In genomic region chr10:33612551-33612950, GRCh38 we compare ENCODE assay signal across 10 cellular contexts.
DNase-seq lines count a peak whose midpoint lies in the region; ATAC-seq and TF ChIP-seq lines count a peak whose summit lies in the region.
"Had no signal": no experiment of that assay in that cellular context is flagged by ENCODE, and none has a peak within 500 bp of the region (broad histone marks: within the 10 kb centered on the region; RNA-seq: fewer than 3 reads in every experiment).

No MANE protein-coding gene starts in this region.

- intact Hi-C loops in Right ventricle myocardium superior (cut with DNase I): no loop called here
- intact Hi-C loops in Right ventricle myocardium inferior (cut with DNase I): no loop called here
- intact Hi-C loops in ascending aorta (cut with DNase I): no loop called here
- intact Hi-C loops in upper lobe of right lung (cut with DNase I): no loop called here

- peak; percentile 71 for ATAC-seq in Right ventricle myocardium superior (ENCODE audit: poor library complexity)
- no peak for ATAC-seq in Right ventricle myocardium inferior
- ATAC-seq in upper lobe of right lung: peak; percentile 79
- ATAC-seq in HG02623 (IDR thresholded peaks at IDR 0.05; ENCODE audit: unreplicated experiment): no peak

- H3K4me3 ChIP-seq in ascending aorta (no peak overlapping the region), kidney epithelial cell (ENCODE audit: low read depth, low read length) (no peak overlapping the region), upper lobe of right lung (peak overlapping the region; percentile 4)
- H3K4me3 ChIP-seq: SK-N-MC had no signal

- H3K9me3 ChIP-seq in ascending aorta (peaks cover 0 to 7% of the 10 kb centered on the region in 2 donors), upper lobe of right lung (peaks cover 4% of the 10 kb centered on the region)

- no peak for DNase-seq in Right ventricle myocardium superior
- DNase-seq in Right ventricle myocardium inferior (ENCODE audit: missing footprints): no peak
- no peak for DNase-seq in ascending aorta (ENCODE audit: low spot score in 2 of 2)
- peak; percentile 28 for DNase-seq in kidney epithelial cell (ENCODE audit: low read depth)
- no peak for DNase-seq in upper lobe of right lung
- no peak for DNase-seq in activated gamma-delta T cell (lab: John Stamatoyannopoulos, UW)
- no peak for DNase-seq in NCI-H748 treated with DMSO at 0.1 percent for 48 hours (lab: John Stamatoyannopoulos, UW)
- DNase-seq: activated naive CD4-positive, alpha-beta T cell had no signal

- H3K27me3 ChIP-seq in ascending aorta: no peaks in the 10 kb centered on the region
- no peaks in the 10 kb centered on the region for H3K27me3 ChIP-seq in kidney epithelial cell (ENCODE audit: control insufficient read depth, insufficient read depth, low read length)
- H3K27me3 ChIP-seq in upper lobe of right lung: no peaks in the 10 kb centered on the region

- H3K27ac ChIP-seq in ascending aorta: peak overlapping the region; percentile 19 to 53
- H3K27ac ChIP-seq in upper lobe of right lung: peak overlapping the region; percentile 48
- H3K27ac ChIP-seq: SK-N-MC had no signal

- no peaks in the 10 kb centered on the region for H3K4me1 ChIP-seq in ascending aorta
- H3K4me1 ChIP-seq in upper lobe of right lung: peaks cover 7% of the 10 kb centered on the region

- TF ChIP-seq CTCF in ascending aorta (IDR thresholded peaks at IDR 0.05) (no peak), kidney epithelial cell (IDR thresholded peaks at IDR 0.05; ENCODE audit: insufficient read depth, low read length, poor library complexity, severe bottlenecking) (no peak), upper lobe of right lung (IDR thresholded peaks at IDR 0.05) (no peak)

- no peaks in the 10 kb centered on the region for H3K36me3 ChIP-seq in ascending aorta
- no peaks in the 10 kb centered on the region for H3K36me3 ChIP-seq in kidney epithelial cell (ENCODE audit: control insufficient read depth, insufficient read depth, low read length)
- no peaks in the 10 kb centered on the region for H3K36me3 ChIP-seq in upper lobe of right lung

Comparison
In these comparisons a context has a peak if more than half of its experiments do, and no peak if none do; other contexts are left out.
1. ATAC-seq: peak in Right ventricle myocardium superior (single experiment) and upper lobe of right lung (single experiment); none in Right ventricle myocardium inferior (single experiment) and HG02623 (single experiment).